In genomic region chr19:7522923-7523667, GRCh38 we compare ENCODE assay signal across 8 cellular contexts. TPM values are rescaled to one million over a fixed set of nuclear protein-coding genes. Genes with fewer than 3 reads are reported as not detected.
A peak's percentile ranks its signal among the peaks of the same experiment; 100 is the strongest.
DNase-seq lines count a peak whose midpoint lies in the region; ATAC-seq and TF ChIP-seq lines count a peak whose summit lies in the region.

No MANE protein-coding gene starts in this region.

- WGBS in liver: 9% methylated on average over 23 of the region's 23 CpGs

- H3K9me3 ChIP-seq in liver (ENCODE audit: control insufficient read depth in 4 of 4, low read length in 3 of 4): no peaks in the 10 kb centered on the region

- peak overlapping the region; percentile 21 to 81 for H3K9ac ChIP-seq in liver (ENCODE audit: low read depth in 1 of 2, low read length in 2 of 2)

- peak overlapping the region; percentile 53 for H3K27ac Mint-ChIP-seq in type B pancreatic cell

- no peak for TF ChIP-seq CTCF in AG09309 (IDR thresholded peaks at IDR 0.05; ENCODE audit: control insufficient read depth, insufficient read depth, low read depth, low read length, missing control alignments)
- TF ChIP-seq CTCF in liver (IDR thresholded peaks at IDR 0.05; ENCODE audit: low read depth, low read length, missing input control): no peak
- no peak for TF ChIP-seq CTCF in type B pancreatic cell (conservative IDR thresholded peaks at IDR 0.05)

- peaks cover 0 to 5% (median 3%) of the 10 kb centered on the region in 4 donors for H3K36me3 ChIP-seq in liver (ENCODE audit: control insufficient read depth in 4 of 4, insufficient read depth in 3 of 4, low read depth in 1 of 4, low read length in 3 of 4)

- H3K27me3 ChIP-seq in liver (ENCODE audit: control insufficient read depth in 4 of 4, insufficient read depth in 4 of 4, low read length in 3 of 4): no peaks in the 10 kb centered on the region

- H3K4me3 ChIP-seq in AG09309 (ENCODE audit: control insufficient read depth, low read depth, low read length) (peak overlapping the region; percentile 72), liver (ENCODE audit: low read depth in 1 of 3, low read length in 3 of 3) (peak overlapping the region; percentile 49 to 72 (median 69))

- H3K9me3 Mint-ChIP-seq in type B pancreatic cell: no peaks in the 10 kb centered on the region

- DNase-seq in AG09309 (ENCODE audit: low read depth) (no peak), type B pancreatic cell (ENCODE audit: extremely low spot score, unreplicated experiment) (no peak), NCI-H748 (lab: John Stamatoyannopoulos, UW; ENCODE audit: unreplicated experiment) (no peak)

- H3K27ac ChIP-seq in angular gyrus (ENCODE audit: low read depth, low read length) (peak overlapping the region; percentile 95), liver (ENCODE audit: low read depth in 1 of 2, low read length in 2 of 2) (peak overlapping the region in 1 of 2 donors; percentile 7)

- ATAC-seq in HG02798 (IDR thresholded peaks at IDR 0.05; ENCODE audit: poor library complexity, unreplicated experiment): peak; percentile 5
- no peak for ATAC-seq in HG03457 (IDR thresholded peaks at IDR 0.05; ENCODE audit: unreplicated experiment)
- ATAC-seq in GM19328 (IDR thresholded peaks at IDR 0.05; ENCODE audit: unreplicated experiment): no peak

- peaks cover 6% of the 10 kb centered on the region for H3K36me3 Mint-ChIP-seq in type B pancreatic cell

- peaks cover 9 to 43% (median 34%) of the 10 kb centered on the region in 4 donors for H3K4me1 ChIP-seq in liver (ENCODE audit: control insufficient read depth in 4 of 4, insufficient read depth in 4 of 4, low read length in 3 of 4)

- H3K27me3 Mint-ChIP-seq in type B pancreatic cell: no peaks in the 10 kb centered on the region

- no peak for TF ChIP-seq RAD21 in liver (IDR thresholded peaks at IDR 0.05)

- peak overlapping the region; percentile 83 for H3K4me3 Mint-ChIP-seq in type B pancreatic cell

- peaks cover 6% of the 10 kb centered on the region for H3K4me1 Mint-ChIP-seq in type B pancreatic cell (ENCODE audit: unreplicated experiment)

TF ChIP-seq in liver, 16 proteins besides CTCF, POLR2A, EP300 and RAD21:
- TF ChIP-seq REST (IDR thresholded peaks at IDR 0.05): no peak
- no peak for TF ChIP-seq NR2F2 (IDR thresholded peaks at IDR 0.05)
- TF ChIP-seq ATF3 (IDR thresholded peaks at IDR 0.05): no peak
- no peak for TF ChIP-seq FOXA1 (IDR thresholded peaks at IDR 0.05)
- TF ChIP-seq JUND (IDR thresholded peaks at IDR 0.05): no peak

RNA-seq across cellular contexts. Expression of gene MCOLN1, which starts 0.7 kb away (rescaled TPM):
- total RNA-seq in liver (10 to 100 TPM; 10.9 to 13.2 TPM), type B pancreatic cell (ENCODE audit: low replicate concordance) (24.0 and 24.3 TPM in 2 replicates)
- polyA plus RNA-seq in liver: 10 to 100 TPM; 14.1 to 17.0 TPM

RNA-seq across cellular contexts. Expression of gene ZNF358, which starts 7.2 kb away (rescaled TPM):
- total RNA-seq in liver (1 to 10 TPM; 5.7 to 9.5 TPM), type B pancreatic cell (ENCODE audit: low replicate concordance) (49.8 and 67.1 TPM in 2 replicates)
- 10 to 100 TPM; 15.6 to 18.2 TPM for polyA plus RNA-seq in liver

RNA-seq across cellular contexts. Expression of gene PNPLA6, which starts 12.4 kb away (rescaled TPM):
- total RNA-seq in liver (10 to 100 TPM; 33.0 to 68.4 TPM), type B pancreatic cell (ENCODE audit: low replicate concordance) (84.3 and 86.1 TPM in 2 replicates)
- polyA plus RNA-seq in liver: 10 to 100 TPM; 20.9 to 22.9 TPM

RNA-seq across cellular contexts. Expression of gene PEX11G, which starts 34.3 kb away (rescaled TPM):
- total RNA-seq in liver (1 to 10 TPM; 1.9 to 7.7 TPM), type B pancreatic cell (ENCODE audit: low replicate concordance) (4.8 and 5.7 TPM in 2 replicates)
- polyA plus RNA-seq in liver: 10 to 100 TPM in 1 of 2 donors, 1 to 10 TPM in 1; 8.6 to 10.9 TPM
